ENCODE assay signal across 27 cellular contexts in the genomic region with DNA sequence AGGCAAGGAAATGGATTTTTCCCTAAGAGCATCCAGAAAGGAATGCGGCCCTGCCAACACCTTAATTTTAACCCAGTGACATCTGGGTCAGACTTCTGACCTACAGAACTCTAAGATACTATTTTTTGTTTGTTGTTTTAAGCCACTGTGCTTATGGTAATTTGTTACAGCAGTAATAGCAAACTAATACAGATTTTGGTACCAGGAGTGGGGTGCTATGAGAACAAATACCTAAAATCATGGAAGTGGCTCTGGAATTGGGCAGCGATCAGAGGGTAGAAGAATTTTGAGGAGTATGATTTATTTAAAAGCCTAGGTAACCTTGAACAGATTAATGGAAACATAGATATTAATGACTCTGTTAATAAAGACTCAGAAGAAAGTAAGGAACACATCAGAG.
"Had no signal": no experiment of that assay in that cellular context is flagged by ENCODE, and none has a peak within 500 bp of the region (broad histone marks: within the 10 kb centered on the region; RNA-seq: fewer than 3 reads in every experiment).

No MANE protein-coding gene starts in this region.

- DNase-seq: colonic mucosa; cortex of kidney; effector CD8-positive, alpha-beta T cell; effector memory CD8-positive, alpha-beta T cell; erythroblast; esophagus squamous epithelium; foreskin fibroblast; hypothalamus; immature natural killer cell; islet precursor cell; kidney; kidney glomerular epithelial cell; left colon; left lung; left ventricle myocardium superior; lower lobe of right lung; mesenchymal stem cell; mucosa of descending colon; naive B cell had no signal

- H3K27me3 Mint-ChIP-seq: effector memory CD8-positive, alpha-beta T cell; naive B cell had no signal

- H3K9me3 ChIP-seq: colonic mucosa had no signal

- H3K27ac Mint-ChIP-seq: dendritic cell treated with granulocyte-macrophage colony-stimulating factor and Interleukin-4, amounts not matched to agents 40 ng/mL and 50 ng/mL, for 4 days; effector memory CD8-positive, alpha-beta T cell; immature natural killer cell; mesothelial cell of epicardium had no signal

- H3K4me1 ChIP-seq: colonic mucosa, left lung, lower lobe of right lung had no signal

- H3K4me2 ChIP-seq: hepatocyte had no signal

- H3K36me3 ChIP-seq: colonic mucosa, esophagus squamous epithelium, gastroesophageal sphincter, heart left ventricle, left lung, lower lobe of right lung had no signal

- H3K27ac ChIP-seq: colonic mucosa, epithelial cell of prostate, gastroesophageal sphincter, heart left ventricle, left lung, lower lobe of right lung had no signal

- H3K27me3 ChIP-seq: colonic mucosa, esophagus squamous epithelium, gastroesophageal sphincter, heart left ventricle, hepatocyte, left lung had no signal

- H3K4me3 ChIP-seq: colonic mucosa, esophagus squamous epithelium, gastroesophageal sphincter, heart left ventricle, hepatocyte, left lung, lower lobe of right lung, mucosa of descending colon had no signal

- H3K79me2 ChIP-seq: hepatocyte had no signal

- H2AFZ ChIP-seq: hepatocyte had no signal

- FAIRE-seq: frontal cortex, kidney had no signal

- H3K4me3 Mint-ChIP-seq: dendritic cell treated with granulocyte-macrophage colony-stimulating factor and Interleukin-4, amounts not matched to agents 40 ng/mL and 50 ng/mL, for 4 days; effector memory CD8-positive, alpha-beta T cell; mesothelial cell of epicardium; naive B cell had no signal

- H3K4me1 Mint-ChIP-seq: immature natural killer cell had no signal

- ATAC-seq: effector memory CD8-positive, alpha-beta T cell; esophagus mucosa; gastroesophageal sphincter; heart left ventricle; left colon; left lung; left ventricle myocardium superior; lower lobe of right lung; mucosa of descending colon had no signal
